ENCODE assay signal across 9 cellular contexts in the genomic region with DNA sequence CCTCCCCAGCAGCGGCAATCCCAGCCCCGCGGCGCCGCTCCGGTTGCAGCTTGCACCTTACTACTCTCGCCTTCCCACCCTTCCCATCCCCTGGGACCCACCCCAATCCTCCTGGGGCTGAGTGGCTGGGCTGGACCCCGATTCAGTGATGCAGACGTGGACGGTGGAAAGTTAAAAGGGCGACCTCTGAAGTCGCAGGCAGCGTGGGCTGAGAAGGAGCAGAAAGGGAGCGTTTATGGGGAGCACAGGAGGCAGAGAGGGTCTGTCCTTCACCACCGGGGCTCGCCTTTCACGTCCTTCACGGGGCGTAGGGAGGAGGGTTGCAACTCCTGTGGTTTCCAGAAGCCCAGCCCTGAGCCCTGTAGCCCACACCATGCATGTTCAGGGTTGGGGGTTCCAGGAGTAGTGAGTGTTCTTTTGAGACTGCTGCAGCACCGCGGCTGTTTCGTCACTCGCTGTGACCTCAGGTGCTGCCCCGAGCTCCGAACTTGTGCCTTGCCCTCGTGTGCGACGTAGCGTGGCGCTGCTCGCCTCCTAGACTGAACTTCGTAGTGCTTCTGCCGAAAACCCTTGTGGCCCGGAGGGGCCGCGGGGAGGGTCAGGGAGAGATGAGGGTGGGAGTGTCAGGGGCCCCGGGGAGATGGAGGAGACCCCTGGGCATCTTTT. TPM values are rescaled to one million over a fixed set of nuclear protein-coding genes. Genes with fewer than 3 reads are reported as not detected.
DNase-seq lines count a peak whose midpoint lies in the region; TF ChIP-seq lines count a peak whose summit lies in the region.
"Had no signal": no experiment of that assay in that cellular context is flagged by ENCODE, and none has a peak within 500 bp of the region (broad histone marks: within the 10 kb centered on the region; RNA-seq: fewer than 3 reads in every experiment).

No MANE protein-coding gene starts in this region.

- peak; percentile 50 for DNase-seq in activated CD8-positive, alpha-beta memory T cell treated with anti-CD3 and anti-CD28 coated beads, Interleukin-2, amount 50 U/mL, for 48 hours
- no peak for DNase-seq in activated CD8-positive, alpha-beta memory T cell treated with anti-CD3 and anti-CD28 coated beads, Interleukin-2, amount 50 U/mL, for 4 hours
- peak; percentile 9 for DNase-seq in astrocyte of the spinal cord (ENCODE audit: low read depth, low spot score)
- DNase-seq in left kidney (ENCODE audit: low read depth, low spot score) = peak; percentile 55
- DNase-seq in type B pancreatic cell (ENCODE audit: extremely low spot score, unreplicated experiment) = no peak
- DNase-seq in DMS153 treated with DMSO at 0.1 percent for 48 hours (lab: John Stamatoyannopoulos, UW; ENCODE audit: unreplicated experiment) = no peak
- no peak for DNase-seq in SKM-1 (lab: John Stamatoyannopoulos, UW; ENCODE audit: unreplicated experiment)
- DNase-seq in OCI-M2 (lab: John Stamatoyannopoulos, UW; ENCODE audit: unreplicated experiment) = no peak
- DNase-seq: Kasumi-1 had no signal

- H3K4me1 Mint-ChIP-seq in type B pancreatic cell (ENCODE audit: unreplicated experiment) = peaks cover 28% of the 10 kb centered on the region

- H3K4me3 Mint-ChIP-seq in type B pancreatic cell = peak overlapping the region; percentile 88

- in situ Hi-C loops in astrocyte of the spinal cord (cut with HindIII; ENCODE audit: low sequenced_read_pairs) = no loop called here

- peaks cover 14% of the 10 kb centered on the region for H3K36me3 Mint-ChIP-seq in type B pancreatic cell

- H3K9me3 Mint-ChIP-seq in type B pancreatic cell = peaks cover 4% of the 10 kb centered on the region

- TF ChIP-seq CTCF in astrocyte of the spinal cord (IDR thresholded peaks at IDR 0.05; ENCODE audit: low read depth, low read length) (no peak), type B pancreatic cell (conservative IDR thresholded peaks at IDR 0.05) (no peak)

- H3K27ac Mint-ChIP-seq in type B pancreatic cell = no peak overlapping the region

- peak overlapping the region; percentile 65 for H3K4me3 ChIP-seq in astrocyte of the spinal cord (ENCODE audit: low read depth, low read length)

- peaks cover 51% of the 10 kb centered on the region for H3K27me3 Mint-ChIP-seq in type B pancreatic cell

RNA-seq across cellular contexts. Expression of a gene that starts 1.5 kb away (rescaled TPM):
- total RNA-seq in type B pancreatic cell (ENCODE audit: low replicate concordance) = 9.2 and 27.8 TPM in 2 replicates

Comparison
In these comparisons a context has a peak if more than half of its experiments do, and no peak if none do; other contexts are left out.
1. DNase-seq: peak in activated CD8-positive, alpha-beta memory T cell treated with anti-CD3 and anti-CD28 coated beads, Interleukin-2, amount 50 U/mL, for 48 hours (single experiment), astrocyte of the spinal cord (single experiment) and left kidney (single experiment); none in activated CD8-positive, alpha-beta memory T cell treated with anti-CD3 and anti-CD28 coated beads, Interleukin-2, amount 50 U/mL, for 4 hours (single experiment), type B pancreatic cell (single experiment), DMS153 treated with DMSO at 0.1 percent for 48 hours (single experiment), SKM-1 (single experiment) and OCI-M2 (single experiment).